16 cellular contexts compared by ENCODE assay signal in genomic region chr2:189799030-189799331, GRCh38.
"Had no signal": no experiment of that assay in that cellular context is flagged by ENCODE, and none has a peak within 500 bp of the region (broad histone marks: within the 10 kb centered on the region; RNA-seq: fewer than 3 reads in every experiment).

No MANE protein-coding gene starts in this region.

- FAIRE-seq: urothelium cell line had no signal

- H3K4me3 ChIP-seq: cardiac muscle cell, colonic mucosa, left ventricle myocardium inferior, mucosa of descending colon, tibial artery had no signal

- H3K27me3 ChIP-seq: cardiac muscle cell, colonic mucosa, foreskin keratinocyte, tibial artery had no signal

- H3K4me1 ChIP-seq: colonic mucosa, tibial artery had no signal

- H3K36me3 ChIP-seq: colonic mucosa had no signal

- H3K27ac ChIP-seq: cardiac muscle cell, colonic mucosa, foreskin keratinocyte, left ventricle myocardium inferior, tibial artery had no signal

- H3K27me3 Mint-ChIP-seq: activated T-helper 17 cell treated with anti-CD3 and anti-CD28 coated beads, Interleukin-2, amount 50 U/mL, for 72 hours; naive thymus-derived CD8-positive, alpha-beta T cell; stimulated activated naive B cell treated with anti-CD40 and anti-IgM and Interleukin-4, amounts not matched to agents 10 μg/mL and 1 μg/mL and 100 μg/mL, for 72 hours had no signal

- H3K4me3 Mint-ChIP-seq: activated naive CD4-positive, alpha-beta T cell treated with anti-CD3 and anti-CD28 coated beads for 36 hours; activated T-helper 17 cell treated with anti-CD3 and anti-CD28 coated beads, Interleukin-2, amount 50 U/mL, for 72 hours; naive thymus-derived CD8-positive, alpha-beta T cell; stimulated activated naive B cell treated with anti-CD40 and anti-IgM and Interleukin-4, amounts not matched to agents 10 μg/mL and 1 μg/mL and 100 μg/mL, for 72 hours had no signal

- H3K27ac Mint-ChIP-seq: activated naive CD4-positive, alpha-beta T cell treated with anti-CD3 and anti-CD28 coated beads for 36 hours; activated T-helper 17 cell treated with anti-CD3 and anti-CD28 coated beads, Interleukin-2, amount 50 U/mL, for 72 hours; naive thymus-derived CD8-positive, alpha-beta T cell had no signal

- DNase-seq: activated CD4-positive, CD25-positive, alpha-beta regulatory T cell treated with anti-CD3 and anti-CD28 coated beads, Interleukin-2, amount 50 U/mL, for 72 hours; activated naive CD4-positive, alpha-beta T cell treated with anti-CD3 and anti-CD28 coated beads for 36 hours; colonic mucosa; effector CD4-positive, alpha-beta T cell; left ventricle myocardium inferior; mucosa of descending colon; retina; stimulated activated CD4-positive, alpha-beta T cell treated with anti-CD3 and anti-CD28 coated beads, Interleukin-2, amount 100 ng/mL, for 48 hours; stimulated activated naive B cell treated with anti-CD40 and anti-IgM and Interleukin-4, amounts not matched to agents 10 μg/mL and 1 μg/mL and 100 μg/mL, for 72 hours; T-helper 9 cell; tibial artery had no signal

- ATAC-seq: mucosa of descending colon; naive thymus-derived CD8-positive, alpha-beta T cell had no signal

- H3K9me3 Mint-ChIP-seq: activated naive CD4-positive, alpha-beta T cell treated with anti-CD3 and anti-CD28 coated beads for 36 hours; activated T-helper 17 cell treated with anti-CD3 and anti-CD28 coated beads, Interleukin-2, amount 50 U/mL, for 72 hours; naive thymus-derived CD8-positive, alpha-beta T cell; stimulated activated naive B cell treated with anti-CD40 and anti-IgM and Interleukin-4, amounts not matched to agents 10 μg/mL and 1 μg/mL and 100 μg/mL, for 72 hours had no signal

- H3K9me3 ChIP-seq: colonic mucosa, left ventricle myocardium inferior, mucosa of descending colon, tibial artery had no signal
